In the genomic region with DNA sequence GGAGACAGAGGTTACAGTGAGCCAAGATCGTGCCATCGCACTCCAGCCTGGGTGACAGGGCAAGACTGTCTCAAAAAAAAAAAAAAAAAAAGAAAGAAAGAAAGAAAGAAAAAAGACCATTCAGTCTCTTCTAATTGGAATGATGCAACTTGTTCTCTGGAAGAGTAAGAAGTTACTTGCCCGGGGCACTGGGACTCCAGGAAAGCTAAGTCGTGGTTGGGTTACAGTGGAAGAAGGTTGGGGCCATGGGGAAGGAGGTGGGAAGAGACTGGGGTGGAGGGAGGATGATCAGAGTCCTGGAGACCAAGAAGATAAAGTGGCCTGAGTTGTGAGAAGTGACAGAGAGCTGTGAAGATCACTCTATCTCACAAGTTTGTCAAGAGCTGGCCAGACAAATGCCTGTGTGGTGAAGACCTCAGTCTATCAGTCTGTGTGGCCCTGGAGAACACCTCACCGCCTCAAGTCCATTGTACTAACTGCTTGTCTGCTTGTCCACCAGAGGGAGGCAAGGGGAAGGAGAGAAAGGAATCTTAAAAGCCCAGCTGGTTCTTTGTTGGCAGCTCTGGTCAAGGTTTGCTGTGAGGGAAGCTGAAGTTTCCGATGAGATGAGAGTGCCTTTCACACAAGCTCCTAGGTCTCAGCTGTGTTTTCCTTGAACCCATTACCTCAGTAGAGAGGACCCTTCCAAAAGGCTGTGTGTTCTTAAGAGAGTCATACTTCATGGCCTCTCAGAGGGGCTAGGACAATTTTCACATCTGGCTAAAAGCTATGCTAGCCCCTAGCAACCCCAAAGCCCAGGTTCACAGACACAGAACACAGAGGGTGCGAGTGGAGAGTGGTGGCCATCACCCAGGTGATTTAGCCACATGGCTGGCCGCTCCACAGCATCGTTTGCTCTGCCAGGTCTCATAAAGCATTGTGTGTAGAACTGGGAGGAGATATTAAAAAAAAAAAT, we compare ENCODE assay signal across 8 cellular contexts.
DNase-seq lines count a peak whose midpoint lies in the region; ATAC-seq and TF ChIP-seq lines count a peak whose summit lies in the region.

No MANE protein-coding gene starts in this region.

- no peak overlapping the region for H3K4me3 ChIP-seq in GM12864 (ENCODE audit: low read depth, low read length)

- DNase-seq in GM12864 (ENCODE audit: low read depth) = peak; percentile 1
- DNase-seq in HT1080 (ENCODE audit: low read depth) = peak; percentile 73
- DNase-seq in SK-MEL-5 (ENCODE audit: low read depth, low spot score) = peak; percentile 95
- DNase-seq in fibroblast of peridontal ligament (ENCODE audit: extremely low read depth) = peak; percentile 85
- DNase-seq in osteocyte (ENCODE audit: extremely low spot score, unreplicated experiment) = no peak
- no peak for DNase-seq in stimulated activated CD4-positive, alpha-beta T cell treated with anti-CD3 and anti-CD28 coated beads, Interleukin-12 subunit alpha, Interleukin-12 subunit beta, amount 100 ng/mL, for 4 hours
- no peak for DNase-seq in NCI-H2081 (lab: John Stamatoyannopoulos, UW)

- no peaks in the 10 kb centered on the region for H3K27me3 Mint-ChIP-seq in osteocyte (ENCODE audit: unreplicated experiment)

- no peaks in the 10 kb centered on the region for H3K9me3 Mint-ChIP-seq in osteocyte (ENCODE audit: unreplicated experiment)

- ATAC-seq in HG02884 (IDR thresholded peaks at IDR 0.05; ENCODE audit: unreplicated experiment) = no peak

- H3K4me3 Mint-ChIP-seq in osteocyte (ENCODE audit: unreplicated experiment) = no peak overlapping the region

- peaks cover 3% of the 10 kb centered on the region for H3K36me3 Mint-ChIP-seq in osteocyte (ENCODE audit: unreplicated experiment)

- peaks cover 4% of the 10 kb centered on the region for H3K4me1 Mint-ChIP-seq in osteocyte (ENCODE audit: unreplicated experiment)

- in situ Hi-C loops in SK-MEL-5 (cut with HindIII; ENCODE audit: low pct_unique_long_range_greater_than_20kb, low sequenced_read_pairs) = no loop called here

- peak; percentile 41 for TF ChIP-seq CTCF in GM12864 (IDR thresholded peaks at IDR 0.05; ENCODE audit: low read depth, low read length, missing control alignments)
- TF ChIP-seq CTCF in osteocyte (IDR thresholded peaks at IDR 0.05) = peak; percentile 72

- peak overlapping the region; percentile 38 for H3K27ac Mint-ChIP-seq in osteocyte (ENCODE audit: unreplicated experiment)

Comparison
In these comparisons a context has a peak if more than half of its experiments do, and no peak if none do; other contexts are left out.
1. DNase-seq: peak in GM12864 (single experiment), HT1080 (single experiment), SK-MEL-5 (single experiment) and fibroblast of peridontal ligament (single experiment); none in osteocyte (single experiment), stimulated activated CD4-positive, alpha-beta T cell treated with anti-CD3 and anti-CD28 coated beads, Interleukin-12 subunit alpha, Interleukin-12 subunit beta, amount 100 ng/mL, for 4 hours (single experiment) and NCI-H2081 (0 of 2).